8 cellular contexts compared by ENCODE assay signal in genomic region chr18:77101410-77102245, GRCh38. TPM values are rescaled to one million over a fixed set of nuclear protein-coding genes. Genes with fewer than 3 reads are reported as not detected.
A peak's percentile ranks its signal among the peaks of the same experiment; 100 is the strongest.
DNase-seq lines count a peak whose midpoint lies in the region; ATAC-seq and TF ChIP-seq lines count a peak whose summit lies in the region.

No MANE protein-coding gene starts in this region.

- H3K27me3 ChIP-seq in NT2/D1 (ENCODE audit: insufficient read depth, insufficient read length): no peaks in the 10 kb centered on the region
- H3K27me3 ChIP-seq in left ventricle myocardium inferior (ENCODE audit: low read depth): no peaks in the 10 kb centered on the region

- H3K9ac ChIP-seq in NT2/D1 (ENCODE audit: insufficient read length, low read depth): no peak overlapping the region

- peaks cover 92% of the 10 kb centered on the region for H3K4me1 Mint-ChIP-seq in activated naive CD4-positive, alpha-beta T cell treated with anti-CD3 and anti-CD28 coated beads for 36 hours (ENCODE audit: low read depth)
- H3K4me1 Mint-ChIP-seq in glutamatergic neuron (ENCODE audit: low read depth, unreplicated experiment): peaks cover 51% of the 10 kb centered on the region

- no peak for TF ChIP-seq CTCF in left ventricle myocardium inferior (IDR thresholded peaks at IDR 0.05; ENCODE audit: borderline replicate concordance)
- TF ChIP-seq CTCF in glutamatergic neuron (IDR thresholded peaks at IDR 0.05; ENCODE audit: partially characterized antibody, unreplicated experiment): no peak

- H3K4me3 ChIP-seq in NT2/D1 (ENCODE audit: insufficient read length, low read depth) (no peak overlapping the region), left ventricle myocardium inferior (peak overlapping the region; percentile 2), skin epidermis (no peak overlapping the region)

- intact Hi-C loops in activated naive CD4-positive, alpha-beta T cell treated with anti-CD3 and anti-CD28 coated beads for 36 hours (cut with micrococcal nuclease): loop anchor here (1.0 to 10.0 kb wide), 12 partner anchors 21 to 1887 kb away; partner anchors contain the start of genes MBP, TSHZ1 and ZNF516
- intact Hi-C loops in left ventricle myocardium inferior (cut with micrococcal nuclease): no loop called here

- H3K36me3 Mint-ChIP-seq in activated naive CD4-positive, alpha-beta T cell treated with anti-CD3 and anti-CD28 coated beads for 36 hours (ENCODE audit: low read depth): peaks cover 43% of the 10 kb centered on the region
- H3K36me3 Mint-ChIP-seq in glutamatergic neuron (ENCODE audit: unreplicated experiment): peaks cover 5% of the 10 kb centered on the region

- DNase-seq in NT2/D1 (ENCODE audit: low read depth, low spot score) (peak; percentile 48), left ventricle myocardium inferior (peak; percentile 77), COLO668 (lab: John Stamatoyannopoulos, UW; ENCODE audit: unreplicated experiment) (no peak), glutamatergic neuron (no peak)
- peak; percentile 82 for DNase-seq in activated naive CD4-positive, alpha-beta T cell treated with anti-CD3 and anti-CD28 coated beads for 36 hours

- ATAC-seq in GM18511 (IDR thresholded peaks at IDR 0.05; ENCODE audit: unreplicated experiment): peak; percentile 64
- peak; percentile 21 for ATAC-seq in HG02840 (IDR thresholded peaks at IDR 0.05; ENCODE audit: low FRiP score, unreplicated experiment)

- H3K4me3 Mint-ChIP-seq in activated naive CD4-positive, alpha-beta T cell treated with anti-CD3 and anti-CD28 coated beads for 36 hours: peak overlapping the region; percentile 50
- no peak overlapping the region for H3K4me3 Mint-ChIP-seq in glutamatergic neuron (ENCODE audit: unreplicated experiment)

- peaks cover 4% of the 10 kb centered on the region for H3K9me3 Mint-ChIP-seq in activated naive CD4-positive, alpha-beta T cell treated with anti-CD3 and anti-CD28 coated beads for 36 hours
- H3K9me3 Mint-ChIP-seq in glutamatergic neuron (ENCODE audit: unreplicated experiment): peaks cover 8% of the 10 kb centered on the region

- H3K4me1 ChIP-seq in NT2/D1 (ENCODE audit: insufficient read depth, insufficient read length): peaks cover 9% of the 10 kb centered on the region
- peaks cover 94% of the 10 kb centered on the region for H3K4me1 ChIP-seq in left ventricle myocardium inferior

- H3K9me3 ChIP-seq in NT2/D1 (ENCODE audit: insufficient read depth, low read length) (no peaks in the 10 kb centered on the region), left ventricle myocardium inferior (replicated peaks) (no peaks in the 10 kb centered on the region)

- peak overlapping the region; percentile 86 for H3K27ac ChIP-seq in left ventricle myocardium inferior (replicated peaks)
- H3K27ac ChIP-seq in skin epidermis: peak overlapping the region; percentile 20 to 95 (median 85)

- H3K27ac Mint-ChIP-seq in activated naive CD4-positive, alpha-beta T cell treated with anti-CD3 and anti-CD28 coated beads for 36 hours: peak overlapping the region; percentile 98
- no peak overlapping the region for H3K27ac Mint-ChIP-seq in glutamatergic neuron (ENCODE audit: unreplicated experiment)

- H3K27me3 Mint-ChIP-seq in activated naive CD4-positive, alpha-beta T cell treated with anti-CD3 and anti-CD28 coated beads for 36 hours (ENCODE audit: low read depth): no peaks in the 10 kb centered on the region
- peaks cover 2% of the 10 kb centered on the region for H3K27me3 Mint-ChIP-seq in glutamatergic neuron (ENCODE audit: unreplicated experiment)

- CTCF ChIA-PET in activated naive CD4-positive, alpha-beta T cell treated with anti-CD3 and anti-CD28 coated beads for 36 hours (lab: Charles Lee): interaction anchor here (0.8 to 3.4 kb wide), 10 partner anchors 9 to 109 kb away, joined by 3 to 21 read pairs (median 5); no protein-coding TSS in a partner anchor

- H3K36me3 ChIP-seq in NT2/D1 (ENCODE audit: insufficient read depth, insufficient read length, low read length) (no peaks in the 10 kb centered on the region), left ventricle myocardium inferior (no peaks in the 10 kb centered on the region)

RNA-seq across cellular contexts. Expression of gene MBP, which starts 31.0 kb away (rescaled TPM):
- total RNA-seq in activated naive CD4-positive, alpha-beta T cell treated with anti-CD3 and anti-CD28 coated beads for 36 hours: 10 to 100 TPM; 35.9 to 36.6 TPM
- total RNA-seq in left ventricle myocardium inferior: 35.0 TPM
- total RNA-seq in glutamatergic neuron (ENCODE audit: unreplicated experiment): 82.6 TPM

Comparison
In these comparisons a context has a peak if more than half of its experiments do, and no peak if none do; other contexts are left out.
1. DNase-seq: peak in NT2/D1 (single experiment), activated naive CD4-positive, alpha-beta T cell treated with anti-CD3 and anti-CD28 coated beads for 36 hours (single experiment) and left ventricle myocardium inferior (single experiment); none in COLO668 (single experiment) and glutamatergic neuron (single experiment).